In the genomic region with DNA sequence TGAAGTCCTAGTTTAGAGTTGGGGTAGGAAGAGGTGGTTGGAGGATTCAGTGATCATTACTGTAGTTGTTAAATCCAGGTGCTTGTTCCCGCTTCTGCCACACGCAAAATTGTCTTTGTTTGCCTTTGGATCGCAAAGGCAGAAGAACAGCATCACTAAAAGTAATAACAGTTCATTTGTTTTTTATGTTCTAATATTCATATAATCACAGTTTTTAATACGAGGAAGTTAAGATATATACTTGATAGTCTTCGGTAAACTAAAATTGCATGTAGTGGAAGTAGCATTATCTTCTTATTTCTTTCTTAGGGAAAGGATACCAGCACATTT, we compare ENCODE assay signal across 8 cellular contexts. TPM values are rescaled to one million over a fixed set of nuclear protein-coding genes. Genes with fewer than 3 reads are reported as not detected.
DNase-seq lines count a peak whose midpoint lies in the region; TF ChIP-seq lines count a peak whose summit lies in the region.

No MANE protein-coding gene starts in this region.

- CTCF ChIA-PET in BJ (lab: Yijun Ruan, JAX), result interaction anchor here (7.1 kb wide), 1 partner anchor 166 kb away, joined by 87 read pairs; no protein-coding TSS in a partner anchor
- CTCF ChIA-PET in HEK293 (lab: Yijun Ruan, JAX), result interaction anchor here (0.7 kb wide), 1 partner anchor 105 kb away, joined by 3 read pairs; no protein-coding TSS in a partner anchor

- WGBS in thyroid gland, 2 donors, result 1 to 3% methylated on average over 5 of the region's 5 CpGs

- no peaks in the 10 kb centered on the region for H3K9me3 ChIP-seq in HEK293 (ENCODE audit: control insufficient read depth, insufficient read depth, low read depth, low read length)
- no peaks in the 10 kb centered on the region for H3K9me3 ChIP-seq in thyroid gland

- H3K4me1 ChIP-seq in HEK293 (ENCODE audit: control insufficient read depth, insufficient read depth, low read length) (0 out of 2 replicates have a peak, but pooled peaks cover 3% of the 10 kb centered on the region), thyroid gland (peaks cover 23 to 31% of the 10 kb centered on the region in 2 donors)

- H3K4me3 ChIP-seq in BJ (ENCODE audit: low read depth, low read length) (peak overlapping the region; percentile 99), HEK293 (ENCODE audit: low read depth, low read length) (peak overlapping the region; percentile 100), kidney epithelial cell (ENCODE audit: low read depth, low read length) (peak overlapping the region; percentile 83), thyroid gland (replicated peaks in 1 of 3) (peak overlapping the region; percentile 36 to 87 (median 38))

- peaks cover 5% of the 10 kb centered on the region for H3K36me3 Mint-ChIP-seq in activated T-helper 1 cell treated with anti-CD3 and anti-CD28 coated beads, Interleukin-12 subunit alpha, Interleukin-12 subunit beta, Interleukin-2, Interleukin-4 antibody, amounts not matched to agents 30 ng/mL and 10 ng/mL and 1 ng/mL, durations not matched to agents 14 hours and 24 hours and 36 hours (ENCODE audit: low read depth)

- H3K4me1 Mint-ChIP-seq in activated T-helper 1 cell treated with anti-CD3 and anti-CD28 coated beads, Interleukin-12 subunit alpha, Interleukin-12 subunit beta, Interleukin-2, Interleukin-4 antibody, amounts not matched to agents 30 ng/mL and 10 ng/mL and 1 ng/mL, durations not matched to agents 14 hours and 24 hours and 36 hours (ENCODE audit: low read depth), result peaks cover 43% of the 10 kb centered on the region

- H3K27ac ChIP-seq in HEK293 (ENCODE audit: extremely low read depth, low read depth, low read length) (peak overlapping the region; percentile 85), thyroid gland (peak overlapping the region in 2 of 3 donors; percentile 86 to 90)

- peak overlapping the region; percentile 95 for H3K27ac Mint-ChIP-seq in activated T-helper 1 cell treated with anti-CD3 and anti-CD28 coated beads, Interleukin-12 subunit alpha, Interleukin-12 subunit beta, Interleukin-2, Interleukin-4 antibody, amounts not matched to agents 30 ng/mL and 10 ng/mL and 1 ng/mL, durations not matched to agents 14 hours and 24 hours and 36 hours

- H3K9me3 Mint-ChIP-seq in activated T-helper 1 cell treated with anti-CD3 and anti-CD28 coated beads, Interleukin-12 subunit alpha, Interleukin-12 subunit beta, Interleukin-2, Interleukin-4 antibody, amounts not matched to agents 30 ng/mL and 10 ng/mL and 1 ng/mL, durations not matched to agents 14 hours and 24 hours and 36 hours, result no peaks in the 10 kb centered on the region

- H3K36me3 ChIP-seq in BJ (ENCODE audit: control insufficient read depth, insufficient read depth, low read length) (no peaks in the 10 kb centered on the region), HEK293 (ENCODE audit: control insufficient read depth in 2 of 2, insufficient read depth in 1 of 2, low read length in 2 of 2) (no peaks in the 10 kb centered on the region), kidney epithelial cell (ENCODE audit: control insufficient read depth, insufficient read depth, low read length) (no peaks in the 10 kb centered on the region), thyroid gland (no peaks in the 10 kb centered on the region)

- intact Hi-C loops in activated T-helper 1 cell treated with anti-CD3 and anti-CD28 coated beads, Interleukin-12 subunit alpha, Interleukin-12 subunit beta, Interleukin-2, Interleukin-4 antibody, amounts not matched to agents 30 ng/mL and 10 ng/mL and 1 ng/mL, durations not matched to agents 14 hours and 24 hours and 36 hours (cut with micrococcal nuclease), result loop anchor here (5.0 kb wide), 2 partner anchors 380 to 545 kb away; a partner anchor contains a TSS
- intact Hi-C loops in thyroid gland (cut with DNase I), result loop anchor here (10.0 kb wide), 2 partner anchors 93 to 357 kb away; no protein-coding TSS in a partner anchor

- DNase-seq in BJ (ENCODE audit: low read depth) (no peak), kidney epithelial cell (ENCODE audit: low read depth) (no peak), thyroid gland (no peak), SW480 (ENCODE audit: low spot score) (no peak), A172 (ENCODE audit: low spot score) (no peak), islet precursor cell (no peak)
- DNase-seq in activated T-helper 1 cell treated with anti-CD3 and anti-CD28 coated beads, Interleukin-12 subunit alpha, Interleukin-12 subunit beta, Interleukin-2, Interleukin-4 antibody, amounts not matched to agents 30 ng/mL and 10 ng/mL and 1 ng/mL, durations not matched to agents 14 hours and 24 hours and 36 hours (ENCODE audit: low spot score), result no peak

- POLR2A ChIA-PET in BJ (lab: Charles Lee), result no interaction called here
- POLR2A ChIA-PET in HEK293 (lab: Yijun Ruan, JAX), result interaction anchor here (0.6 to 1.1 kb wide), 3 partner anchors 44 to 108 kb away, joined by 3 read pairs; a partner anchor contains a TSS

- TF ChIP-seq CTCF in BJ (IDR thresholded peaks at IDR 0.05; ENCODE audit: insufficient read depth, low read depth, low read length) (no peak), HEK293 (tag by site-specific recombination; IDR thresholded peaks at IDR 0.05) (no peak), kidney epithelial cell (IDR thresholded peaks at IDR 0.05; ENCODE audit: insufficient read depth, low read length, poor library complexity, severe bottlenecking) (no peak), thyroid gland (IDR thresholded peaks at IDR 0.05) (no peak)

- no peaks in the 10 kb centered on the region for H3K27me3 Mint-ChIP-seq in activated T-helper 1 cell treated with anti-CD3 and anti-CD28 coated beads, Interleukin-12 subunit alpha, Interleukin-12 subunit beta, Interleukin-2, Interleukin-4 antibody, amounts not matched to agents 30 ng/mL and 10 ng/mL and 1 ng/mL, durations not matched to agents 14 hours and 24 hours and 36 hours (ENCODE audit: insufficient read depth)

- TF ChIP-seq POLR2A in thyroid gland (IDR thresholded peaks at IDR 0.05), result no peak

- H3K27me3 ChIP-seq in BJ (ENCODE audit: control insufficient read depth, insufficient read depth, low read length) (no peaks in the 10 kb centered on the region), kidney epithelial cell (ENCODE audit: control insufficient read depth, insufficient read depth, low read length) (no peaks in the 10 kb centered on the region), thyroid gland (no peaks in the 10 kb centered on the region)

- peak overlapping the region; percentile 90 for H3K4me3 Mint-ChIP-seq in activated T-helper 1 cell treated with anti-CD3 and anti-CD28 coated beads, Interleukin-12 subunit alpha, Interleukin-12 subunit beta, Interleukin-2, Interleukin-4 antibody, amounts not matched to agents 30 ng/mL and 10 ng/mL and 1 ng/mL, durations not matched to agents 14 hours and 24 hours and 36 hours

TF ChIP-seq in HEK293, 187 proteins besides CTCF, POLR2A, EP300 and RAD21:
- TF ChIP-seq, protein P1, sequence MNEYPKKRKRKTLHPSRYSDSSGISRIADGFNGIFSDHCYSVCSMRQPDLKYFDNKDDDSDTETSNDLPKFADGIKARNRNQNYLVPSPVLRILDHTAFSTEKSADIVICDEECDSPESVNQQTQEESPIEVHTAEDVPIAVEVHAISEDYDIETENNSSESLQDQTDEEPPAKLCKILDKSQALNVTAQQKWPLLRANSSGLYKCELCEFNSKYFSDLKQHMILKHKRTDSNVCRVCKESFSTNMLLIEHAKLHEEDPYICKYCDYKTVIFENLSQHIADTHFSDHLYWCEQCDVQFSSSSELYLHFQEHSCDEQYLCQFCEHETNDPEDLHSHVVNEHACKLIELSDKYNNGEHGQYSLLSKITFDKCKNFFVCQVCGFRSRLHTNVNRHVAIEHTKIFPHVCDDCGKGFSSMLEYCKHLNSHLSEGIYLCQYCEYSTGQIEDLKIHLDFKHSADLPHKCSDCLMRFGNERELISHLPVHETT (tag by site-specific recombination; IDR thresholded peaks at IDR 0.05), result no peak
- TF ChIP-seq ZBTB17 (tag by site-specific recombination; IDR thresholded peaks at IDR 0.05), result 0 out of 2 replicates have a peak, but pooled peaks have one; percentile 6
- no peak for TF ChIP-seq ZNF610 (tag by site-specific recombination; IDR thresholded peaks at IDR 0.05; ENCODE audit: borderline replicate concordance)
- TF ChIP-seq MYNN (tag by site-specific recombination; IDR thresholded peaks at IDR 0.05; ENCODE audit: borderline replicate concordance), result no peak
TF ChIP-seq in HEK293: peak in this region for 1.

RNA-seq across cellular contexts. Expression of a gene that starts 0.4 kb away (rescaled TPM):
- 25.2 and 80.0 TPM in 2 replicates for polyA plus RNA-seq in BJ (2011; rRNA removed)
- polyA minus RNA-seq in BJ (2011; rRNA and poly(A)+ RNA removed), result 3.8 and 4.0 TPM in 2 replicates
- 105 and 121 TPM in 2 replicates for total RNA-seq in activated T-helper 1 cell treated with anti-CD3 and anti-CD28 coated beads, Interleukin-12 subunit alpha, Interleukin-12 subunit beta, Interleukin-2, Interleukin-4 antibody, amounts not matched to agents 30 ng/mL and 10 ng/mL and 1 ng/mL, durations not matched to agents 14 hours and 24 hours and 36 hours
- total RNA-seq in kidney epithelial cell (37.7 and 59.0 TPM in 2 replicates), thyroid gland (10 to 100 TPM; 42.4 to 95.2 (median 86.5) TPM)
- 238 and 435 TPM in 2 replicates for total RNA-seq in A172 (2014; rRNA removed; shearing (Covaris generic))

RNA-seq across cellular contexts. Expression of a gene that starts 0.7 kb away (rescaled TPM):
- polyA plus RNA-seq in BJ (2011; rRNA removed), result 3.0 and 6.9 TPM in 2 replicates
- polyA minus RNA-seq in BJ (2011; rRNA and poly(A)+ RNA removed), result 7.2 and 7.8 TPM in 2 replicates
- total RNA-seq in activated T-helper 1 cell treated with anti-CD3 and anti-CD28 coated beads, Interleukin-12 subunit alpha, Interleukin-12 subunit beta, Interleukin-2, Interleukin-4 antibody, amounts not matched to agents 30 ng/mL and 10 ng/mL and 1 ng/mL, durations not matched to agents 14 hours and 24 hours and 36 hours, result 26.1 and 29.4 TPM in 2 replicates
- total RNA-seq in kidney epithelial cell (6.9 and 7.3 TPM in 2 replicates), thyroid gland (10 to 100 TPM; 19.8 to 32.0 (median 26.0) TPM)
- total RNA-seq in A172 (2014; rRNA removed; shearing (Covaris generic)), result 8.6 and 22.8 TPM in 2 replicates

RNA-seq across cellular contexts. Expression of a gene that starts 43.8 kb away (rescaled TPM):
- polyA plus RNA-seq in BJ (2011; rRNA removed), result 28.8 and 35.6 TPM in 2 replicates
- 76.8 and 78.5 TPM in 2 replicates for polyA minus RNA-seq in BJ (2011; rRNA and poly(A)+ RNA removed)
- 457 and 480 TPM in 2 replicates for total RNA-seq in activated T-helper 1 cell treated with anti-CD3 and anti-CD28 coated beads, Interleukin-12 subunit alpha, Interleukin-12 subunit beta, Interleukin-2, Interleukin-4 antibody, amounts not matched to agents 30 ng/mL and 10 ng/mL and 1 ng/mL, durations not matched to agents 14 hours and 24 hours and 36 hours
- total RNA-seq in kidney epithelial cell, result 98.4 and 99.7 TPM in 2 replicates
- total RNA-seq in thyroid gland, result 100 to 1,000 TPM; 157 to 492 (median 249) TPM
- total RNA-seq in A172 (2014; rRNA removed; shearing (Covaris generic)), result 57.2 and 57.8 TPM in 2 replicates

Comparison
In these comparisons a context has a peak if more than half of its experiments do, and no peak if none do; other contexts are left out.
1. H3K4me3 ChIP-seq: peak in every context shown above with its lines; median percentile 100 in HEK293; 99 in BJ; 83 in kidney epithelial cell; 38 in thyroid gland.